Comparison of ENCODE assay signal across 3 cellular contexts in genomic region chr3:30201715-30202114, GRCh38.
A peak's percentile ranks its signal among the peaks of the same experiment; 100 is the strongest.
TF ChIP-seq lines count a peak whose summit lies in the region.

No MANE protein-coding gene starts in this region.

TF ChIP-seq in IMR-90, 13 proteins besides CTCF, POLR2A, EP300 and RAD21:
- TF ChIP-seq ELK1 (IDR thresholded peaks at IDR 0.05; ENCODE audit: borderline replicate concordance, low read depth, low read length) (no peak), FOS (IDR thresholded peaks at IDR 0.05; ENCODE audit: low read depth, low read length) (no peak), NFE2L2 (IDR thresholded peaks at IDR 0.05; ENCODE audit: low read depth, low read length) (no peak), RCOR1 (IDR thresholded peaks at IDR 0.05; ENCODE audit: insufficient replicate concordance, low read length) (no peak), CHD1 (IDR thresholded peaks at IDR 0.05; ENCODE audit: low read depth, low read length) (no peak), MXI1 (IDR thresholded peaks at IDR 0.05; ENCODE audit: borderline replicate concordance, low read depth, low read length) (no peak), MAFK (IDR thresholded peaks at IDR 0.05; ENCODE audit: low read depth, low read length) (no peak), BHLHE40 (IDR thresholded peaks at IDR 0.05; ENCODE audit: low read depth, low read length) (no peak), SMC3 (IDR thresholded peaks at IDR 0.05; ENCODE audit: low read depth, low read length) (no peak), CEBPB (IDR thresholded peaks at IDR 0.05; ENCODE audit: low read depth, low read length) (no peak), MAZ (IDR thresholded peaks at IDR 0.05; ENCODE audit: borderline replicate concordance, low read depth, low read length) (no peak), RFX5 (IDR thresholded peaks at IDR 0.05; ENCODE audit: low read depth, low read length) (no peak), USF2 (IDR thresholded peaks at IDR 0.05; ENCODE audit: low read depth, low read length) (no peak)

TF ChIP-seq in endothelial cell of umbilical vein, 7 proteins besides CTCF, POLR2A, EP300 and RAD21:
- TF ChIP-seq EZH2 (IDR thresholded peaks at IDR 0.05; ENCODE audit: borderline replicate concordance, low read depth, low read length, severe bottlenecking) (no peak), FOS (IDR thresholded peaks at IDR 0.05; ENCODE audit: borderline replicate concordance, insufficient read depth, low read length) (peak; percentile 25)

TF ChIP-seq in HEK293T, 16 proteins besides CTCF, POLR2A, EP300 and RAD21:
- TF ChIP-seq ARNT (IDR thresholded peaks at IDR 0.05) (no peak), SUZ12 (IDR thresholded peaks at IDR 0.05) (no peak), FOXK2 (IDR thresholded peaks at IDR 0.05) (no peak), CTBP1 (IDR thresholded peaks at IDR 0.05; ENCODE audit: borderline replicate concordance) (no peak)
